In the genomic region with DNA sequence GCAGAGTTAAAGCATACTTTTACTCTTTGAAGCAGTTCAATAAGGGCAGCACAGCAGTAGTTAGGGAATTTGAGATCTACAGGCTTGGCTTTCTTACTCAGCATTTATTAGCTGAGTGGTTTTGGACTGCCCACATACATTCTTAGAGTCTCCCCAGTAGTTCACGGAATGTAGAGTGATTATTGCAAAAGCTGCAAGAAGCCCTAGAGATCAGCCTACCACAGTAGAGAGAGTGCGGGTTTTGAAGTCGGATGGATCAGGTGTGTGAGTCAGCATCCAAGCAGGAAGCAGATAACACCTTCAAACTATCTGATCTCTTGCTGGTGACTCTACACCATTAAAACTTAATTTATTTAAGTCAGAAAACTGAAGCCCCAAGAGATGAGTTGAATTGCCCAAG, we compare ENCODE assay signal across 25 cellular contexts.
DNase-seq lines count a peak whose midpoint lies in the region; ATAC-seq and TF ChIP-seq lines count a peak whose summit lies in the region.
"Had no signal": no experiment of that assay in that cellular context is flagged by ENCODE, and none has a peak within 500 bp of the region (broad histone marks: within the 10 kb centered on the region; RNA-seq: fewer than 3 reads in every experiment).

No MANE protein-coding gene starts in this region.

- H3K27me3 Mint-ChIP-seq in activated CD4-positive, alpha-beta memory T cell treated with anti-CD3 and anti-CD28 coated beads for 36 hours: peaks cover 2% of the 10 kb centered on the region
- H3K27me3 Mint-ChIP-seq: memory B cell had no signal

- no peaks in the 10 kb centered on the region for H3K36me3 Mint-ChIP-seq in activated CD4-positive, alpha-beta memory T cell treated with anti-CD3 and anti-CD28 coated beads for 36 hours
- H3K36me3 Mint-ChIP-seq: memory B cell, type B pancreatic cell had no signal

- no peaks in the 10 kb centered on the region for H3K9me3 Mint-ChIP-seq in activated CD4-positive, alpha-beta memory T cell treated with anti-CD3 and anti-CD28 coated beads for 36 hours
- H3K9me3 Mint-ChIP-seq: H9, memory B cell, type B pancreatic cell had no signal

- CTCF ChIA-PET in activated CD4-positive, alpha-beta memory T cell treated with anti-CD3 and anti-CD28 coated beads for 36 hours (lab: Charles Lee): no interaction called here

- H3K4me3 Mint-ChIP-seq in activated CD4-positive, alpha-beta memory T cell treated with anti-CD3 and anti-CD28 coated beads for 36 hours: no peak overlapping the region
- H3K4me3 Mint-ChIP-seq: activated CD8-positive, alpha-beta T cell treated with anti-CD3 and anti-CD28 coated beads, Interleukin-2, amount 10 ng/mL, durations not matched to agents 7 days and 5 days; H9; memory B cell; type B pancreatic cell had no signal

- no peak overlapping the region for H3K27ac Mint-ChIP-seq in activated CD4-positive, alpha-beta memory T cell treated with anti-CD3 and anti-CD28 coated beads for 36 hours
- H3K27ac Mint-ChIP-seq: activated CD8-positive, alpha-beta T cell treated with anti-CD3 and anti-CD28 coated beads, Interleukin-2, amount 10 ng/mL, durations not matched to agents 7 days and 5 days; H9; memory B cell; type B pancreatic cell had no signal

- H3K27ac ChIP-seq in foreskin keratinocyte: no peak overlapping the region
- H3K27ac ChIP-seq: cardiac muscle cell had no signal

- no peak for TF ChIP-seq CTCF in foreskin keratinocyte (conservative IDR thresholded peaks at IDR 0.05)

- intact Hi-C loops in activated CD4-positive, alpha-beta memory T cell treated with anti-CD3 and anti-CD28 coated beads for 36 hours (cut with micrococcal nuclease): no loop called here

- POLR2A ChIA-PET in activated CD4-positive, alpha-beta memory T cell treated with anti-CD3 and anti-CD28 coated beads for 36 hours (lab: Charles Lee): no interaction called here

- peaks cover 10% of the 10 kb centered on the region for H3K27me3 ChIP-seq in foreskin keratinocyte
- H3K27me3 ChIP-seq: stomach had no signal

- DNase-seq in Daoy (ENCODE audit: low read depth) (peak; percentile 13), SW480 (ENCODE audit: low spot score) (peak; percentile 66), foreskin keratinocyte (peak; percentile 35 to 64), renal cortical epithelial cell (ENCODE audit: low read depth) (peak; percentile 4), COLO668 (lab: John Stamatoyannopoulos, UW; ENCODE audit: unreplicated experiment) (no peak), NCI-H1092 (lab: John Stamatoyannopoulos, UW) (no peak)
- DNase-seq in activated CD4-positive, alpha-beta memory T cell treated with anti-CD3 and anti-CD28 coated beads for 36 hours: no peak
- DNase-seq: activated CD4-positive, CD25-positive, alpha-beta regulatory T cell treated with anti-CD3 and anti-CD28 coated beads, Interleukin-2, amount 50 U/mL, for 72 hours; activated CD8-positive, alpha-beta T cell treated with anti-CD3 and anti-CD28 coated beads, Interleukin-2, amount 10 ng/mL, durations not matched to agents 7 days and 5 days; activated gamma-delta T cell treated with Interleukin-2 at 50 U/mL for 16 hours; C1 segment of cervical spinal cord; dermis blood vessel endothelial cell; foreskin fibroblast; H9; NCI-H146; NCI-H2171 treated with DMSO at 0.1 percent for 48 hours; NCI-H774; OCI-M1; stomach; SW 1271 had no signal

- peaks cover 16% of the 10 kb centered on the region for H3K4me1 ChIP-seq in foreskin keratinocyte
- H3K4me1 ChIP-seq: stomach had no signal

- no peaks in the 10 kb centered on the region for H3K4me1 Mint-ChIP-seq in activated CD4-positive, alpha-beta memory T cell treated with anti-CD3 and anti-CD28 coated beads for 36 hours (ENCODE audit: low read depth)
- H3K4me1 Mint-ChIP-seq: memory B cell had no signal

- ATAC-seq in foreskin keratinocyte: peak; percentile 91
- ATAC-seq in HG03439 (IDR thresholded peaks at IDR 0.05; ENCODE audit: unreplicated experiment): no peak
- ATAC-seq: activated CD8-positive, alpha-beta T cell treated with anti-CD3 and anti-CD28 coated beads, Interleukin-2, amount 10 ng/mL, durations not matched to agents 7 days and 5 days; Right ventricle myocardium inferior had no signal

Comparison
In these comparisons a context has a peak if more than half of its experiments do, and no peak if none do; other contexts are left out.
1. DNase-seq: peak in Daoy (single experiment), SW480 (single experiment), foreskin keratinocyte (2 of 2) and renal cortical epithelial cell (single experiment); none in COLO668 (single experiment), NCI-H1092 (single experiment) and activated CD4-positive, alpha-beta memory T cell treated with anti-CD3 and anti-CD28 coated beads for 36 hours (single experiment).